Comparison of ENCODE assay signal across 1 cellular context in genomic region chr9:138062196-138062595, GRCh38.
TF ChIP-seq lines count a peak whose summit lies in the region.

No MANE protein-coding gene starts in this region.

TF ChIP-seq in GM23338, 12 proteins besides CTCF, POLR2A, EP300 and RAD21 (continued from another document):
- no peak for TF ChIP-seq ETS1 (IDR thresholded peaks at IDR 0.05)
